Comparison of ENCODE assay signal across 9 cellular contexts in the genomic region with DNA sequence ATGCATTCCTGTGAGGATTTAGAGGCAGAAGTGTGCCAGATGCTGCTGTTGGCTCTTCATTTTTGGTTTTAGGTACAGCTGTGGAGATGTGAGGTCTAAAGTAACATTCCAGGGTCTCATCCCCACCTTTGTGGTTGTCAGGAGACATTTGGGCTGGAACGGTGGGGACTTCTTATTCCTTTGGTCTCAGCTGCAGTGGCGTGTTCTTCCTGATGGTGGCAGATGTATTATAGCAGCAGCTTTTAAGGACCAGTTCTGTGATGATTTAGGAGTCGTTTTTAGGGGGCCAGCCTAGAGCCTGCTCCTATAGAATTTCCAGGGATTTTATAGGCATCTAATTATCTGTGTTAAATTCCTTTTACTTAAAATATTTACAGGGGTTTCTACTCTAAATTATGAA.
DNase-seq lines count a peak whose midpoint lies in the region; ATAC-seq and TF ChIP-seq lines count a peak whose summit lies in the region.
"Had no signal": no experiment of that assay in that cellular context is flagged by ENCODE, and none has a peak within 500 bp of the region (broad histone marks: within the 10 kb centered on the region; RNA-seq: fewer than 3 reads in every experiment).

No MANE protein-coding gene starts in this region.

- no peak overlapping the region for H3K4me3 ChIP-seq in Jurkat, Clone E6-1 (ENCODE audit: low read length)
- H3K4me3 ChIP-seq in brain microvascular endothelial cell (ENCODE audit: low read depth, low read length) (no peak overlapping the region), coronary artery (no peak overlapping the region)

- no peaks in the 10 kb centered on the region for H3K27me3 ChIP-seq in brain microvascular endothelial cell (replicated peaks)

- H3K27ac Mint-ChIP-seq in activated CD8-positive, alpha-beta T cell treated with anti-CD3 and anti-CD28 coated beads for 36 hours, result no peak overlapping the region
- no peak overlapping the region for H3K27ac Mint-ChIP-seq in activated CD8-positive, alpha-beta T cell treated with anti-CD3 and anti-CD28 coated beads, Interleukin-2, amount 10 ng/mL, durations not matched to agents 7 days and 5 days
- H3K27ac Mint-ChIP-seq: memory B cell had no signal

- H3K9me3 Mint-ChIP-seq in activated CD8-positive, alpha-beta T cell treated with anti-CD3 and anti-CD28 coated beads for 36 hours, result no peaks in the 10 kb centered on the region
- H3K9me3 Mint-ChIP-seq in activated CD8-positive, alpha-beta T cell treated with anti-CD3 and anti-CD28 coated beads, Interleukin-2, amount 10 ng/mL, durations not matched to agents 7 days and 5 days (ENCODE audit: insufficient read depth), result no peaks in the 10 kb centered on the region

- POLR2A ChIA-PET in activated CD8-positive, alpha-beta T cell treated with anti-CD3 and anti-CD28 coated beads for 36 hours (lab: Charles Lee), result no interaction called here
- POLR2A ChIA-PET in activated CD8-positive, alpha-beta T cell treated with anti-CD3 and anti-CD28 coated beads, Interleukin-2, amount 10 ng/mL, durations not matched to agents 7 days and 5 days (lab: Charles Lee), result no interaction called here

- DNase-seq in activated CD8-positive, alpha-beta T cell treated with anti-CD3 and anti-CD28 coated beads for 36 hours, result peak; percentile 37
- no peak for DNase-seq in activated CD8-positive, alpha-beta T cell treated with anti-CD3 and anti-CD28 coated beads, Interleukin-2, amount 10 ng/mL, durations not matched to agents 7 days and 5 days
- DNase-seq in Jurkat, Clone E6-1 (ENCODE audit: low read depth, low spot score), result peak; percentile 12
- DNase-seq in brain microvascular endothelial cell (no peak), pons (ENCODE audit: low spot score) (peak; percentile 12), globus pallidus (ENCODE audit: low spot score) (no peak), coronary artery (ENCODE audit: low spot score) (no peak), DMS114 treated with DMSO at 0.1 percent for 48 hours (lab: John Stamatoyannopoulos, UW; ENCODE audit: unreplicated experiment) (no peak)

- H3K27me3 Mint-ChIP-seq in activated CD8-positive, alpha-beta T cell treated with anti-CD3 and anti-CD28 coated beads for 36 hours, result no peaks in the 10 kb centered on the region
- H3K27me3 Mint-ChIP-seq in activated CD8-positive, alpha-beta T cell treated with anti-CD3 and anti-CD28 coated beads, Interleukin-2, amount 10 ng/mL, durations not matched to agents 7 days and 5 days (ENCODE audit: low read depth), result no peaks in the 10 kb centered on the region
- H3K27me3 Mint-ChIP-seq: memory B cell had no signal

- CTCF ChIA-PET in activated CD8-positive, alpha-beta T cell treated with anti-CD3 and anti-CD28 coated beads for 36 hours (lab: Charles Lee), result interaction anchor here (1.5 kb wide), 1 partner anchor 37 kb away, joined by 4 read pairs; no protein-coding TSS in a partner anchor
- CTCF ChIA-PET in activated CD8-positive, alpha-beta T cell treated with anti-CD3 and anti-CD28 coated beads, Interleukin-2, amount 10 ng/mL, durations not matched to agents 7 days and 5 days (lab: Charles Lee), result no interaction called here

- H3K27ac ChIP-seq in brain microvascular endothelial cell (no peak overlapping the region), coronary artery (no peak overlapping the region)

- H3K4me3 Mint-ChIP-seq in activated CD8-positive, alpha-beta T cell treated with anti-CD3 and anti-CD28 coated beads for 36 hours, result no peak overlapping the region
- no peak overlapping the region for H3K4me3 Mint-ChIP-seq in activated CD8-positive, alpha-beta T cell treated with anti-CD3 and anti-CD28 coated beads, Interleukin-2, amount 10 ng/mL, durations not matched to agents 7 days and 5 days
- H3K4me3 Mint-ChIP-seq: memory B cell had no signal

- peaks cover 6% of the 10 kb centered on the region for H3K4me1 Mint-ChIP-seq in activated CD8-positive, alpha-beta T cell treated with anti-CD3 and anti-CD28 coated beads for 36 hours (ENCODE audit: low read depth)
- no peaks in the 10 kb centered on the region for H3K4me1 Mint-ChIP-seq in activated CD8-positive, alpha-beta T cell treated with anti-CD3 and anti-CD28 coated beads, Interleukin-2, amount 10 ng/mL, durations not matched to agents 7 days and 5 days (ENCODE audit: low read depth)
- H3K4me1 Mint-ChIP-seq: memory B cell had no signal

- H3K36me3 Mint-ChIP-seq in activated CD8-positive, alpha-beta T cell treated with anti-CD3 and anti-CD28 coated beads for 36 hours (ENCODE audit: low read depth), result no peaks in the 10 kb centered on the region
- H3K36me3 Mint-ChIP-seq in activated CD8-positive, alpha-beta T cell treated with anti-CD3 and anti-CD28 coated beads, Interleukin-2, amount 10 ng/mL, durations not matched to agents 7 days and 5 days (ENCODE audit: low read depth), result no peaks in the 10 kb centered on the region
- H3K36me3 Mint-ChIP-seq: memory B cell had no signal

- ATAC-seq in activated CD8-positive, alpha-beta T cell treated with anti-CD3 and anti-CD28 coated beads for 36 hours, result peak; percentile 49
- no peak for ATAC-seq in activated CD8-positive, alpha-beta T cell treated with anti-CD3 and anti-CD28 coated beads, Interleukin-2, amount 10 ng/mL, durations not matched to agents 7 days and 5 days

- no peak for TF ChIP-seq CTCF in activated CD8-positive, alpha-beta T cell treated with anti-CD3 and anti-CD28 coated beads for 36 hours (IDR thresholded peaks at IDR 0.05)
- TF ChIP-seq CTCF in brain microvascular endothelial cell (IDR thresholded peaks at IDR 0.05; ENCODE audit: low read depth, low read length, missing control alignments) (peak; percentile 36), coronary artery (IDR thresholded peaks at IDR 0.05) (no peak)

- intact Hi-C loops in activated CD8-positive, alpha-beta T cell treated with anti-CD3 and anti-CD28 coated beads for 36 hours (cut with micrococcal nuclease), result no loop called here

- in situ Hi-C loops in brain microvascular endothelial cell (cut with HindIII; ENCODE audit: low pct_ligation_motif_present, low sequenced_read_pairs), result no loop called here

- no peaks in the 10 kb centered on the region for H3K36me3 ChIP-seq in brain microvascular endothelial cell (replicated peaks)

Comparison
In these comparisons a context has a peak if more than half of its experiments do, and no peak if none do; other contexts are left out.
1. DNase-seq: peak in activated CD8-positive, alpha-beta T cell treated with anti-CD3 and anti-CD28 coated beads for 36 hours (single experiment), Jurkat, Clone E6-1 (single experiment) and pons (single experiment); none in activated CD8-positive, alpha-beta T cell treated with anti-CD3 and anti-CD28 coated beads, Interleukin-2, amount 10 ng/mL, durations not matched to agents 7 days and 5 days (single experiment), brain microvascular endothelial cell (single experiment), globus pallidus (single experiment), coronary artery (single experiment) and DMS114 treated with DMSO at 0.1 percent for 48 hours (single experiment).